In the genomic region with DNA sequence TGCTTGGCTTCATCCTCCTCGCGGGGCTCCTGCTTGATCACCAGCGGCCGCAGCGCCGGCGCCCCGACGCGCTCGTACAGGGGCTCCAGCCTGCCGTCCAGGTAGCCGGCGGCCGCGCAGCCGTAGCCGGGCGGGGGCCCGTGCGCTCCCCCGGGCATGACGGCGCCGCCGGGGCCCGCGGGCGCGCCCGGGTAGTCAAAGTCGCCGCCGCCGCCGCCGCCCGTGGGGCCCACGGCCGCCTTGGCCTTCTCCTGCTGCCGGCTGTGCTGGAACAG, we compare ENCODE assay signal across 8 cellular contexts. TPM values are rescaled to one million over a fixed set of nuclear protein-coding genes. Genes with fewer than 3 reads are reported as not detected.
DNase-seq lines count a peak whose midpoint lies in the region; ATAC-seq, FAIRE-seq and TF ChIP-seq lines count a peak whose summit lies in the region.

No MANE protein-coding gene starts in this region.

- H3K4me2 ChIP-seq in BLaER1 treated with 17β-estradiol and CSF1 and Interleukin-3, amounts not matched to agents 10 nM and 100 nM, result peak overlapping the region; percentile 91 to 100 (median 99)

- no peak for FAIRE-seq in pancreas (lab: Jason Lieb, UNC)

- H3K9ac ChIP-seq in BLaER1 treated with 17β-estradiol and CSF1 and Interleukin-3, amounts not matched to agents 10 nM and 100 nM, result peak overlapping the region; percentile 79 to 93 (median 88)

- peaks cover 14 to 67% (median 54%) of the 10 kb centered on the region in 11 experiments for H3K27me3 ChIP-seq in BLaER1 treated with 17β-estradiol and CSF1 and Interleukin-3, amounts not matched to agents 10 nM and 100 nM
- no peaks in the 10 kb centered on the region for H3K27me3 ChIP-seq in pancreas

- peaks cover 54 to 67% (median 62%) of the 10 kb centered on the region in 10 experiments for H3K4me1 ChIP-seq in BLaER1 treated with 17β-estradiol and CSF1 and Interleukin-3, amounts not matched to agents 10 nM and 100 nM
- peaks cover 15 to 33% (median 17%) of the 10 kb centered on the region in 3 donors for H3K4me1 ChIP-seq in pancreas

- 0 to 1% methylated on average over 14 to 41 of the region's 41 CpGs for WGBS in pancreas, 2 donors

- no peak for ATAC-seq in pancreas
- ATAC-seq in HG02884 (IDR thresholded peaks at IDR 0.05; ENCODE audit: unreplicated experiment), result no peak
- no peak for ATAC-seq in HG02678 (IDR thresholded peaks at IDR 0.05; ENCODE audit: unreplicated experiment)
- no peak for ATAC-seq in GM18498 (IDR thresholded peaks at IDR 0.05; ENCODE audit: unreplicated experiment)

- in situ Hi-C loops in ACHN (cut with HindIII; ENCODE audit: low pct_ligation_motif_present, low pct_unique_long_range_greater_than_20kb, low sequenced_read_pairs), result no loop called here

- peak; percentile 35 for DNase-seq in NB4 (ENCODE audit: low read depth)
- no peak for DNase-seq in fibroblast of villous mesenchyme (ENCODE audit: low read depth)
- no peak for DNase-seq in pancreas
- no peak for DNase-seq in ACHN

- H3K4me3 ChIP-seq in BLaER1 treated with 17β-estradiol and CSF1 and Interleukin-3, amounts not matched to agents 10 nM and 100 nM, result peak overlapping the region; percentile 72 to 92 (median 79)
- peak overlapping the region; percentile 36 for H3K4me3 ChIP-seq in NB4 (ENCODE audit: low read depth, low read length)
- peak overlapping the region; percentile 40 for H3K4me3 ChIP-seq in fibroblast of villous mesenchyme (ENCODE audit: low read depth, low read length)
- peak overlapping the region; percentile 40 to 82 (median 72) for H3K4me3 ChIP-seq in pancreas

- no peak for TF ChIP-seq CTCF in NB4 (IDR thresholded peaks at IDR 0.05; ENCODE audit: low read depth, low read length)
- TF ChIP-seq CTCF in fibroblast of villous mesenchyme (IDR thresholded peaks at IDR 0.05; ENCODE audit: insufficient read depth, low read depth, low read length), result no peak
- TF ChIP-seq CTCF in pancreas (IDR thresholded peaks at IDR 0.05), result no peak

- H3K27ac ChIP-seq in BLaER1 treated with 17β-estradiol and CSF1 and Interleukin-3, amounts not matched to agents 10 nM and 100 nM, result peak overlapping the region; percentile 78 to 92 (median 83)
- H3K27ac ChIP-seq in pancreas, result peak overlapping the region in 3 of 4 donors; percentile 42 to 54 (median 52)

- no peak for TF ChIP-seq POLR2A in NB4 (IDR thresholded peaks at IDR 0.05; ENCODE audit: extremely low read depth, insufficient read length)

- H3K36me3 ChIP-seq in BLaER1 treated with 17β-estradiol and CSF1 and Interleukin-3, amounts not matched to agents 10 nM and 100 nM, result peaks cover 0 to 9% (median 0%) of the 10 kb centered on the region in 11 experiments; a peak in 1 of 22 replicates
- H3K36me3 ChIP-seq in pancreas, result no peaks in the 10 kb centered on the region

- peaks cover 22 to 40% (median 34%) of the 10 kb centered on the region in 11 experiments; a peak in 20 of 22 replicates for H4K20me1 ChIP-seq in BLaER1 treated with 17β-estradiol and CSF1 and Interleukin-3, amounts not matched to agents 10 nM and 100 nM

- intact Hi-C loops in pancreas (cut with DNase I), result no loop called here

- no peaks in the 10 kb centered on the region for H3K9me3 ChIP-seq in BLaER1 treated with 17β-estradiol and CSF1 and Interleukin-3, amounts not matched to agents 10 nM and 100 nM (replicated peaks in 1 of 11)
- H3K9me3 ChIP-seq in pancreas, result no peaks in the 10 kb centered on the region

RNA-seq across cellular contexts. Expression of a gene that starts 0.5 kb away (rescaled TPM):
- total RNA-seq in fibroblast of villous mesenchyme (under 0.01 TPM in 1 of 2 replicates, not detected in the other), pancreas (10 to 100 TPM in 3 of 6 donors, 1 to 10 TPM in 3; 6.1 to 18.7 (median 9.7) TPM)
- 1 to 10 TPM; 4.4 to 7.7 TPM for polyA plus RNA-seq in pancreas
